In the genomic region with DNA sequence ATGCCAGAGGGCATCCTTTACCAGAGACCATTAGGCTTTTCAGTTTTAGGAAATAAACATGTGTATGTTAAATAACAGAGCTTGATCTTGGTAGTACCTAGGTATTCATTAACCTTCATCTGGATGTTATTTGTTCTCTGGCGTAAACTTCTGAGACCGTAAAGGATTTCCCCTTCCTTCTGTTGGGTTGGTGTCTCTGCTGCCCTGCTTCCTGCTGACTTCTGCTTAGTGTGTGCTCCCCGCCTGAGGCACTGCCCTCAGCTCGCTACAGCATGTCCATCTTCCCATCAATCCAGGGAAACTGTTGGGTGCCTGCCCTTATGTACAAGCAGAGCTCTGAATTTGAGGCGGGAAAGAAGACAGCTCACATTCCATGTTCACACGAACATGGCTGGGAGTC, we compare ENCODE assay signal across 16 cellular contexts.
DNase-seq lines count a peak whose midpoint lies in the region; ATAC-seq and TF ChIP-seq lines count a peak whose summit lies in the region.
"Had no signal": no experiment of that assay in that cellular context is flagged by ENCODE, and none has a peak within 500 bp of the region (broad histone marks: within the 10 kb centered on the region; RNA-seq: fewer than 3 reads in every experiment).

No MANE protein-coding gene starts in this region.

- H3K4me3 ChIP-seq in A673 (ENCODE audit: low read depth, low read length, poor library complexity, severe bottlenecking), result no peak overlapping the region
- H3K4me3 ChIP-seq: uterus had no signal

- CTCF ChIA-PET in A673 (lab: Charles Lee), result no interaction called here

- no peak overlapping the region for H3K27ac ChIP-seq in A673 (ENCODE audit: low read depth, low read length, poor library complexity, severe bottlenecking)
- H3K27ac ChIP-seq: uterus had no signal

- POLR2A ChIA-PET in A673 (lab: Charles Lee; ENCODE audit: low non-redundant PET), result no interaction called here

- no peak for DNase-seq in effector CD8-positive, alpha-beta T cell (lab: John Stamatoyannopoulos, UW)
- no peak for DNase-seq in A673 (ENCODE audit: low spot score)
- DNase-seq: activated T-cell treated with anti-CD3 and anti-CD28 coated beads, Interleukin-2, amount 50 U/mL, for 1 hour; CD4-positive, CD25-positive, alpha-beta regulatory T cell; GOT3; islet precursor cell; Kasumi-1; NCI-H1436; retina; uterus had no signal

- no peak for TF ChIP-seq CTCF in A673 (conservative IDR thresholded peaks at IDR 0.05; ENCODE audit: low read depth, low read length)

- no peaks in the 10 kb centered on the region for H3K4me1 ChIP-seq in A673 (ENCODE audit: insufficient read depth, low read length, poor library complexity, severe bottlenecking)
- H3K4me1 ChIP-seq: uterus had no signal

- H3K9me3 ChIP-seq in A673 (ENCODE audit: low read depth, low read length, poor library complexity, severe bottlenecking), result no peaks in the 10 kb centered on the region
- H3K9me3 ChIP-seq: uterus had no signal

- ATAC-seq in GM18508 (IDR thresholded peaks at IDR 0.05; ENCODE audit: insufficient read depth, unreplicated experiment) (peak; percentile 87), GM19438 (IDR thresholded peaks at IDR 0.05; ENCODE audit: low read depth, unreplicated experiment) (peak; percentile 71), HG02798 (IDR thresholded peaks at IDR 0.05; ENCODE audit: poor library complexity, unreplicated experiment) (peak; percentile 65), HG03460 (IDR thresholded peaks at IDR 0.05; ENCODE audit: unreplicated experiment) (peak; percentile 87), GM19035 (IDR thresholded peaks at IDR 0.05; ENCODE audit: unreplicated experiment) (no peak)
- no peak for ATAC-seq in activated CD4-positive, CD25-positive, alpha-beta regulatory T cell treated with anti-CD3 and anti-CD28 coated beads, Interleukin-2, amount 50 U/mL, for 24 hours

- peaks cover 52% of the 10 kb centered on the region for H3K27me3 ChIP-seq in A673 (replicated peaks; ENCODE audit: insufficient read depth, low read depth, low read length, poor library complexity)
- H3K27me3 ChIP-seq: uterus had no signal

- no peaks in the 10 kb centered on the region for H3K36me3 ChIP-seq in A673 (ENCODE audit: insufficient read depth, low read length, poor library complexity, severe bottlenecking)
- H3K36me3 ChIP-seq: uterus had no signal

- no TSS peak for BruUV-seq in A673 (replicated peaks; lab: Mats Ljungman, UMichigan)

- intact Hi-C loops in A673 (cut with micrococcal nuclease; ENCODE audit: unreplicated experiment), result no loop called here

Comparison
In these comparisons a context has a peak if more than half of its experiments do, and no peak if none do; other contexts are left out.
1. ATAC-seq: peak in GM18508 (single experiment), GM19438 (single experiment), HG02798 (single experiment) and HG03460 (single experiment); none in GM19035 (single experiment) and activated CD4-positive, CD25-positive, alpha-beta regulatory T cell treated with anti-CD3 and anti-CD28 coated beads, Interleukin-2, amount 50 U/mL, for 24 hours (0 of 2).